Comparison of ENCODE assay signal across 1 cellular context in the genomic region with DNA sequence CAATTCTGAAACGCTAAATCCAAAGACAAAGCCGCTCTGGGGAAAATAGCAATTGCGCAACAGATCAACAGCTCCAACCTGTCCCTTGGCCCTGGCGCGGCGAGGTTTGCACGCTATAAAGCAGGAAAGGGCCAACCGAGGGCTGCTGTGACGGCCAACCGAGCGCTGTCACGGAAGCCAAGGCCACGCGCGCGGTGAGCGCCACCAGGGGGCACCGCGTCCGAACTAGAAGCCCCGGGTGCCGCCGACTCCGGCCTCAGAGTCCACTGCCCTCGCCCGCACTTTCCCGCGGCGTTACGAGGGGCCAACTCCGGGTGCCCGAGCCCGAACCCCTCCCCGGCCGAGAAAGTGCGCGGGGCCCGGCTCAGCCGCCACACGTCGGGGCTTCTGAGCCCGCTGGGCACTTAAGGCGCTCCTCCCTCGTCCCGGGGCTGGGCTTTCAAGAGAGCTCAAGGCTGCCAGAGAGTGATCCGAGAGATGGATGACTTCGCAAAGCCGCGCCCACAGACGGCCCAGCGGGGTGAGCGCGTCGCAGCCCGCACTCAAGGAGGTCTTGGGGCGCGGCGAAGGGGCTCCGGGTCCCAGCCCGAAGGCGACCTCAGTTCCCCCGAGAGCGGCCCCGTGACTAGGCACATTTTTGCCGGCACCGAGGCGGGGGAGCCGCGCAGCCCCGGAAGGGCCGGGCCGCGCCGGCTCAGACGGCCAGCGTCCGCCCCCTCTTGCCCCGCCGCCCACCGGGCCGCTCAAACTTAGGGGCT.
A peak's percentile ranks its signal among the peaks of the same experiment; 100 is the strongest.
TF ChIP-seq lines count a peak whose summit lies in the region.

No MANE protein-coding gene starts in this region.

TF ChIP-seq in HepG2, 621 proteins besides CTCF, POLR2A, EP300 and RAD21 (continued from another document):
- TF ChIP-seq AHDC1 (CRISPR knock-in tag; IDR thresholded peaks at IDR 0.05; ENCODE audit: borderline replicate concordance): peak; percentile 90; the same call in 1 of the 2 replicates
- TF ChIP-seq FOSL1 (CRISPR knock-in tag; IDR thresholded peaks at IDR 0.05; ENCODE audit: borderline replicate concordance): no peak
- peak; percentile 92 for TF ChIP-seq JARID2 (CRISPR knock-in tag; IDR thresholded peaks at IDR 0.05; ENCODE audit: insufficient replicate concordance)
- TF ChIP-seq, protein P1, sequence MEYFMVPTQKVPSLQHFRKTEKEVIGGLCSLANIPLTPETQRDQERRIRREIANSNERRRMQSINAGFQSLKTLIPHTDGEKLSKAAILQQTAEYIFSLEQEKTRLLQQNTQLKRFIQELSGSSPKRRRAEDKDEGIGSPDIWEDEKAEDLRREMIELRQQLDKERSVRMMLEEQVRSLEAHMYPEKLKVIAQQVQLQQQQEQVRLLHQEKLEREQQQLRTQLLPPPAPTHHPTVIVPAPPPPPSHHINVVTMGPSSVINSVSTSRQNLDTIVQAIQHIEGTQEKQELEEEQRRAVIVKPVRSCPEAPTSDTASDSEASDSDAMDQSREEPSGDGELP (IDR thresholded peaks at IDR 0.05; ENCODE audit: borderline replicate concordance, low read depth): peak; percentile 83; the same call in 1 of the 2 replicates
- TF ChIP-seq TBX3 (IDR thresholded peaks at IDR 0.05; ENCODE audit: borderline replicate concordance): peak; percentile 63
- no peak for TF ChIP-seq RFX1 (IDR thresholded peaks at IDR 0.05)
- peak; percentile 94 for TF ChIP-seq ZNF552 (CRISPR knock-in tag; IDR thresholded peaks at IDR 0.05; ENCODE audit: borderline replicate concordance)
- TF ChIP-seq, protein P2, sequence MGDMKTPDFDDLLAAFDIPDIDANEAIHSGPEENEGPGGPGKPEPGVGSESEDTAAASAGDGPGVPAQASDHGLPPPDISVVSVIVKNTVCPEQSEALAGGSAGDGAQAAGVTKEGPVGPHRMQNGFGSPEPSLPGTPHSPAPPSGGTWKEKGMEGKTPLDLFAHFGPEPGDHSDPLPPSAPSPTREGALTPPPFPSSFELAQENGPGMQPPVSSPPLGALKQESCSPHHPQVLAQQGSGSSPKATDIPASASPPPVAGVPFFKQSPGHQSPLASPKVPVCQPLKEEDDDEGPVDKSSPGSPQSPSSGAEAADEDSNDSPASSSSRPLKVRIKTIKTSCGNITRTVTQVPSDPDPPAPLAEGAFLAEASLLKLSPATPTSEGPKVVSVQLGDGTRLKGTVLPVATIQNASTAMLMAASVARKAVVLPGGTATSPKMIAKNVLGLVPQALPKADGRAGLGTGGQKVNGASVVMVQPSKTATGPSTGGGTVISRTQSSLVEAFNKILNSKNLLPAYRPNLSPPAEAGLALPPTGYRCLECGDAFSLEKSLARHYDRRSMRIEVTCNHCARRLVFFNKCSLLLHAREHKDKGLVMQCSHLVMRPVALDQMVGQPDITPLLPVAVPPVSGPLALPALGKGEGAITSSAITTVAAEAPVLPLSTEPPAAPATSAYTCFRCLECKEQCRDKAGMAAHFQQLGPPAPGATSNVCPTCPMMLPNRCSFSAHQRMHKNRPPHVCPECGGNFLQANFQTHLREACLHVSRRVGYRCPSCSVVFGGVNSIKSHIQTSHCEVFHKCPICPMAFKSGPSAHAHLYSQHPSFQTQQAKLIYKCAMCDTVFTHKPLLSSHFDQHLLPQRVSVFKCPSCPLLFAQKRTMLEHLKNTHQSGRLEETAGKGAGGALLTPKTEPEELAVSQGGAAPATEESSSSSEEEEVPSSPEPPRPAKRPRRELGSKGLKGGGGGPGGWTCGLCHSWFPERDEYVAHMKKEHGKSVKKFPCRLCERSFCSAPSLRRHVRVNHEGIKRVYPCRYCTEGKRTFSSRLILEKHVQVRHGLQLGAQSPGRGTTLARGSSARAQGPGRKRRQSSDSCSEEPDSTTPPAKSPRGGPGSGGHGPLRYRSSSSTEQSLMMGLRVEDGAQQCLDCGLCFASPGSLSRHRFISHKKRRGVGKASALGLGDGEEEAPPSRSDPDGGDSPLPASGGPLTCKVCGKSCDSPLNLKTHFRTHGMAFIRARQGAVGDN (CRISPR knock-in tag; IDR thresholded peaks at IDR 0.05): peak; percentile 95
- TF ChIP-seq ATM (IDR thresholded peaks at IDR 0.05; ENCODE audit: borderline replicate concordance): no peak
- peak; percentile 79 for TF ChIP-seq E2F1 (CRISPR knock-in tag; IDR thresholded peaks at IDR 0.05)
- TF ChIP-seq ZNF629 (CRISPR knock-in tag; conservative IDR thresholded peaks at IDR 0.05): peak; percentile 53
- peak; percentile 79 for TF ChIP-seq THAP9 (CRISPR knock-in tag; IDR thresholded peaks at IDR 0.05; ENCODE audit: borderline replicate concordance)
TF ChIP-seq in HepG2: peak in this region for 470.
